In the genomic region with DNA sequence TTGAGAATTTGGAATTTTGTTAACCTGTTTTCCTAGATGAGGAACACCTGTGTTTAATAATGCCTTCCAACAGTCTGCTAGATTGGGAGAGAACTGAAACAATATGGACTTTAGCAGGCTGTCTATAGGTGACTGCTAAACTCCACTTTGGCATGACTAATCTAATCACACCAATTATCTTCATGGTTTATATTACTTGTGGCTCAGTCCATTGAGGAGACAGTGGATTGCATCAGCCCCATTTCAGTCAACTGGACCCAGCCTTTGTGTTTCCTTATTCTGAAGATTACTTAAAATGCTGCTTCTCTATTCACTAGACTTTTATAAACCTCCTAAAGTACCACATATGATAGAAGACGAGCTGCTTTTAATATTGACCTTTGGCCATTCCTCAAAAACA, we compare ENCODE assay signal across 12 cellular contexts.
A peak's percentile ranks its signal among the peaks of the same experiment; 100 is the strongest.
DNase-seq lines count a peak whose midpoint lies in the region; ATAC-seq and TF ChIP-seq lines count a peak whose summit lies in the region.
"Had no signal": no experiment of that assay in that cellular context is flagged by ENCODE, and none has a peak within 500 bp of the region (broad histone marks: within the 10 kb centered on the region; RNA-seq: fewer than 3 reads in every experiment).

No MANE protein-coding gene starts in this region.

- H3K4me1 ChIP-seq in testis = no peaks in the 10 kb centered on the region

- peak overlapping the region; percentile 69 for H3K27ac Mint-ChIP-seq in mesothelial cell of epicardium
- no peak overlapping the region for H3K27ac Mint-ChIP-seq in T-helper 17 cell
- no peak overlapping the region for H3K27ac Mint-ChIP-seq in activated T-helper 2 cell treated with anti-CD3 and anti-CD28 coated beads, Interferon-gamma antibody, Interleukin-2, Interleukin-4, amounts not matched to agents 10 μg/mL and 5 μg/mL and 100 μg/mL, durations not matched to agents 14 hours and 24 hours and 36 hours

- H3K27me3 ChIP-seq in testis = no peaks in the 10 kb centered on the region

- H3K4me1 Mint-ChIP-seq in mesothelial cell of epicardium (peaks cover 48% of the 10 kb centered on the region), T-helper 17 cell (no peaks in the 10 kb centered on the region)
- H3K4me1 Mint-ChIP-seq in activated T-helper 2 cell treated with anti-CD3 and anti-CD28 coated beads, Interferon-gamma antibody, Interleukin-2, Interleukin-4, amounts not matched to agents 10 μg/mL and 5 μg/mL and 100 μg/mL, durations not matched to agents 14 hours and 24 hours and 36 hours (ENCODE audit: low read depth) = peaks cover under 1% of the 10 kb centered on the region

- H3K4me3 Mint-ChIP-seq in mesothelial cell of epicardium (no peak overlapping the region), T-helper 17 cell (no peak overlapping the region)
- no peak overlapping the region for H3K4me3 Mint-ChIP-seq in activated T-helper 2 cell treated with anti-CD3 and anti-CD28 coated beads, Interferon-gamma antibody, Interleukin-2, Interleukin-4, amounts not matched to agents 10 μg/mL and 5 μg/mL and 100 μg/mL, durations not matched to agents 14 hours and 24 hours and 36 hours (ENCODE audit: low read depth)

- TF ChIP-seq CTCF in mesothelial cell of epicardium (IDR thresholded peaks at IDR 0.05; ENCODE audit: unreplicated experiment) (no peak), testis (IDR thresholded peaks at IDR 0.05) (no peak)

- WGBS in testis, 2 donors = 80 to 93% methylated on average over 1 of the region's 1 CpG

- H3K27ac ChIP-seq in testis = no peak overlapping the region
- H3K27ac ChIP-seq: C4-2B had no signal

- H3K9me3 Mint-ChIP-seq in mesothelial cell of epicardium = peaks cover 2% of the 10 kb centered on the region
- H3K9me3 Mint-ChIP-seq in activated T-helper 2 cell treated with anti-CD3 and anti-CD28 coated beads, Interferon-gamma antibody, Interleukin-2, Interleukin-4, amounts not matched to agents 10 μg/mL and 5 μg/mL and 100 μg/mL, durations not matched to agents 14 hours and 24 hours and 36 hours = no peaks in the 10 kb centered on the region

- H3K36me3 Mint-ChIP-seq in mesothelial cell of epicardium (peaks cover 3% of the 10 kb centered on the region), T-helper 17 cell (ENCODE audit: low read depth) (no peaks in the 10 kb centered on the region)
- H3K36me3 Mint-ChIP-seq in activated T-helper 2 cell treated with anti-CD3 and anti-CD28 coated beads, Interferon-gamma antibody, Interleukin-2, Interleukin-4, amounts not matched to agents 10 μg/mL and 5 μg/mL and 100 μg/mL, durations not matched to agents 14 hours and 24 hours and 36 hours (ENCODE audit: low read depth) = no peaks in the 10 kb centered on the region

- ATAC-seq in T-helper 17 cell = no peak

- intact Hi-C loops in testis (cut with DNase I; ENCODE audit: low total_unique reads) = no loop called here
- intact Hi-C loops in activated T-helper 2 cell treated with anti-CD3 and anti-CD28 coated beads, Interferon-gamma antibody, Interleukin-2, Interleukin-4, amounts not matched to agents 10 μg/mL and 5 μg/mL and 100 μg/mL, durations not matched to agents 14 hours and 24 hours and 36 hours (cut with micrococcal nuclease) = no loop called here

- no peaks in the 10 kb centered on the region for H3K36me3 ChIP-seq in testis (ENCODE audit: low read depth, missing control alignments)

- H3K9me3 ChIP-seq in T-helper 17 cell (ENCODE audit: control insufficient read depth, low read length, poor library complexity, severe bottlenecking) (no peaks in the 10 kb centered on the region), testis (no peaks in the 10 kb centered on the region)

- no peaks in the 10 kb centered on the region for H3K27me3 Mint-ChIP-seq in mesothelial cell of epicardium (ENCODE audit: low read depth)
- no peaks in the 10 kb centered on the region for H3K27me3 Mint-ChIP-seq in T-helper 17 cell
- H3K27me3 Mint-ChIP-seq in activated T-helper 2 cell treated with anti-CD3 and anti-CD28 coated beads, Interferon-gamma antibody, Interleukin-2, Interleukin-4, amounts not matched to agents 10 μg/mL and 5 μg/mL and 100 μg/mL, durations not matched to agents 14 hours and 24 hours and 36 hours (ENCODE audit: low read depth) = no peaks in the 10 kb centered on the region

- H3K4me3 ChIP-seq in testis = no peak overlapping the region

- TF ChIP-seq POLR2A in testis (IDR thresholded peaks at IDR 0.05) = no peak

- DNase-seq in EH (ENCODE audit: low read depth) = peak; percentile 65
- DNase-seq in MV-4-11 (lab: John Stamatoyannopoulos, UW) = peak; percentile 71
- DNase-seq in amniotic stem cell (lab: John Stamatoyannopoulos, UW) = peak; percentile 7
- DNase-seq in mesothelial cell of epicardium (ENCODE audit: low spot score in 2 of 2, unreplicated experiment in 2 of 2) = no peak
- no peak for DNase-seq in stimulated activated CD4-positive, alpha-beta T cell treated with anti-CD3 and anti-CD28 coated beads, Interleukin-2, amount 100 ng/mL, for 48 hours
- DNase-seq in T-helper 17 cell = no peak
- no peak for DNase-seq in testis
- DNase-seq in activated T-helper 2 cell treated with anti-CD3 and anti-CD28 coated beads, Interferon-gamma antibody, Interleukin-2, Interleukin-4, amounts not matched to agents 10 μg/mL and 5 μg/mL and 100 μg/mL, durations not matched to agents 14 hours and 24 hours and 36 hours (ENCODE audit: low spot score) = no peak
- DNase-seq: activated CD4-positive, alpha-beta T cell treated with anti-CD3 and anti-CD28 coated beads for 1 hour; central memory CD4-positive, alpha-beta T cell; NCI-H2171 had no signal

Comparison
In these comparisons a context has a peak if more than half of its experiments do, and no peak if none do; other contexts are left out.
1. DNase-seq: peak in EH (single experiment), MV-4-11 (single experiment) and amniotic stem cell (single experiment); none in mesothelial cell of epicardium (0 of 2), stimulated activated CD4-positive, alpha-beta T cell treated with anti-CD3 and anti-CD28 coated beads, Interleukin-2, amount 100 ng/mL, for 48 hours (0 of 2), T-helper 17 cell (0 of 3), testis (single experiment) and activated T-helper 2 cell treated with anti-CD3 and anti-CD28 coated beads, Interferon-gamma antibody, Interleukin-2, Interleukin-4, amounts not matched to agents 10 μg/mL and 5 μg/mL and 100 μg/mL, durations not matched to agents 14 hours and 24 hours and 36 hours (single experiment).